In genomic region chr3:43161684-43162512, GRCh38 we compare ENCODE assay signal across 8 cellular contexts. TPM values are rescaled to one million over a fixed set of nuclear protein-coding genes. Genes with fewer than 3 reads are reported as not detected.
DNase-seq lines count a peak whose midpoint lies in the region; ATAC-seq lines count a peak whose summit lies in the region.

No MANE protein-coding gene starts in this region.

- peak overlapping the region; percentile 47 for H3K27ac ChIP-seq in effector memory CD4-positive, alpha-beta T cell (ENCODE audit: insufficient read depth, low read length, poor library complexity, severe bottlenecking)

- DNase-seq in activated CD4-positive, alpha-beta T cell treated with anti-CD3 and anti-CD28 coated beads, Interleukin-2, amount 10 ng/mL, durations not matched to agents 24 days and 14 days, result peak; percentile 70
- DNase-seq in activated CD4-positive, alpha-beta T cell treated with anti-CD3 and anti-CD28 coated beads for 48 hours, result no peak
- DNase-seq in RPMI7951 (ENCODE audit: low read depth) (peak; percentile 45), NCI-H2107 (lab: John Stamatoyannopoulos, UW) (no peak), NCI-H345 treated with DMSO at 0.1 percent for 48 hours (lab: John Stamatoyannopoulos, UW; ENCODE audit: unreplicated experiment) (no peak)
- DNase-seq in effector memory CD4-positive, alpha-beta T cell, result no peak
- peak in 4 of 10 donors; percentile 12 to 69 (median 60) for DNase-seq in naive thymus-derived CD8-positive, alpha-beta T cell

- no peaks in the 10 kb centered on the region for H3K27me3 ChIP-seq in effector memory CD4-positive, alpha-beta T cell (replicated peaks; ENCODE audit: control insufficient read depth, insufficient read depth, low read length, poor library complexity, severe bottlenecking)

- peaks cover 8% of the 10 kb centered on the region for H3K36me3 Mint-ChIP-seq in activated CD4-positive, alpha-beta T cell treated with anti-CD3 and anti-CD28 coated beads, Interleukin-2, amount 10 ng/mL, durations not matched to agents 24 days and 14 days (ENCODE audit: low read depth)
- H3K36me3 Mint-ChIP-seq in naive thymus-derived CD8-positive, alpha-beta T cell, result peaks cover 0 to 13% (median 13%) of the 10 kb centered on the region in 3 donors

- H3K4me1 Mint-ChIP-seq in activated CD4-positive, alpha-beta T cell treated with anti-CD3 and anti-CD28 coated beads, Interleukin-2, amount 10 ng/mL, durations not matched to agents 24 days and 14 days, result peaks cover 18% of the 10 kb centered on the region
- peaks cover 16 to 44% (median 29%) of the 10 kb centered on the region in 4 donors for H3K4me1 Mint-ChIP-seq in naive thymus-derived CD8-positive, alpha-beta T cell

- peaks cover 14% of the 10 kb centered on the region for H3K9me3 Mint-ChIP-seq in activated CD4-positive, alpha-beta T cell treated with anti-CD3 and anti-CD28 coated beads, Interleukin-2, amount 10 ng/mL, durations not matched to agents 24 days and 14 days
- peaks cover 0 to 23% (median 11%) of the 10 kb centered on the region in 9 donors for H3K9me3 Mint-ChIP-seq in naive thymus-derived CD8-positive, alpha-beta T cell

- peak overlapping the region; percentile 20 for H3K4me3 Mint-ChIP-seq in activated CD4-positive, alpha-beta T cell treated with anti-CD3 and anti-CD28 coated beads, Interleukin-2, amount 10 ng/mL, durations not matched to agents 24 days and 14 days
- H3K4me3 Mint-ChIP-seq in naive thymus-derived CD8-positive, alpha-beta T cell, result peak overlapping the region in 8 of 10 donors; percentile 41 to 93 (median 81)

- H3K4me1 ChIP-seq in effector memory CD4-positive, alpha-beta T cell (ENCODE audit: control insufficient read depth, insufficient read depth, low read length, poor library complexity, severe bottlenecking), result peaks cover 16% of the 10 kb centered on the region

- ATAC-seq in naive thymus-derived CD8-positive, alpha-beta T cell, result peak; percentile 63 to 69
- no peak for ATAC-seq in HG02763 (IDR thresholded peaks at IDR 0.05; ENCODE audit: unreplicated experiment)

- POLR2A ChIA-PET in naive thymus-derived CD8-positive, alpha-beta T cell (lab: Charles Lee), result interaction anchor here (0.8 to 4.5 kb wide), 25 partner anchors 16 to 341 kb away, joined by 3 to 54 read pairs (median 7); partner anchors contain the start of gene SNRK

- H3K9me3 ChIP-seq in effector memory CD4-positive, alpha-beta T cell (ENCODE audit: control insufficient read depth, low read length), result peaks cover 6% of the 10 kb centered on the region

- H3K27me3 Mint-ChIP-seq in activated CD4-positive, alpha-beta T cell treated with anti-CD3 and anti-CD28 coated beads, Interleukin-2, amount 10 ng/mL, durations not matched to agents 24 days and 14 days, result peaks cover 4% of the 10 kb centered on the region
- no peaks in the 10 kb centered on the region for H3K27me3 Mint-ChIP-seq in naive thymus-derived CD8-positive, alpha-beta T cell

- no peak overlapping the region for H3K4me3 ChIP-seq in effector memory CD4-positive, alpha-beta T cell (ENCODE audit: insufficient read depth, low read depth, low read length, poor library complexity, severe bottlenecking)

- no peaks in the 10 kb centered on the region for H3K36me3 ChIP-seq in effector memory CD4-positive, alpha-beta T cell (ENCODE audit: control insufficient read depth, insufficient read depth, low read length)

- intact Hi-C loops in activated CD4-positive, alpha-beta T cell treated with anti-CD3 and anti-CD28 coated beads, Interleukin-2, amount 10 ng/mL, durations not matched to agents 24 days and 14 days (cut with micrococcal nuclease), result loop anchor here (1.0 to 2.0 kb wide), 3 partner anchors 125 to 341 kb away; partner anchors contain the start of gene SNRK

- peak overlapping the region; percentile 29 for H3K27ac Mint-ChIP-seq in activated CD4-positive, alpha-beta T cell treated with anti-CD3 and anti-CD28 coated beads, Interleukin-2, amount 10 ng/mL, durations not matched to agents 24 days and 14 days
- peak overlapping the region; percentile 96 to 100 (median 99) for H3K27ac Mint-ChIP-seq in naive thymus-derived CD8-positive, alpha-beta T cell

RNA-seq across cellular contexts. Expression of gene POMGNT2, which starts 56.0 kb away (rescaled TPM):
- 8.3 and 8.8 TPM in 2 replicates for total RNA-seq in activated CD4-positive, alpha-beta T cell treated with anti-CD3 and anti-CD28 coated beads, Interleukin-2, amount 10 ng/mL, durations not matched to agents 24 days and 14 days
- total RNA-seq in RPMI7951 (2014; rRNA removed; shearing (Covaris generic)), result 14.9 and 18.8 TPM in 2 replicates
- total RNA-seq in naive thymus-derived CD8-positive, alpha-beta T cell, result 1 to 10 TPM; 5.5 to 5.6 TPM
- 10 to 100 TPM in 1 of 3 donors, 1 to 10 TPM in 2; 6.3 to 10.3 (median 7.3) TPM for polyA plus RNA-seq in naive thymus-derived CD8-positive, alpha-beta T cell

Comparison
In these comparisons a context has a peak if more than half of its experiments do, and no peak if none do; other contexts are left out.
1. DNase-seq: peak in activated CD4-positive, alpha-beta T cell treated with anti-CD3 and anti-CD28 coated beads, Interleukin-2, amount 10 ng/mL, durations not matched to agents 24 days and 14 days (single experiment) and RPMI7951 (single experiment); none in activated CD4-positive, alpha-beta T cell treated with anti-CD3 and anti-CD28 coated beads for 48 hours (single experiment), effector memory CD4-positive, alpha-beta T cell (0 of 3), NCI-H2107 (single experiment) and NCI-H345 treated with DMSO at 0.1 percent for 48 hours (single experiment).